ENCODE assay signal across 8 cellular contexts in genomic region chr4:5708829-5709680, GRCh38. TPM values are rescaled to one million over a fixed set of nuclear protein-coding genes. Genes with fewer than 3 reads are reported as not detected.
DNase-seq lines count a peak whose midpoint lies in the region; ATAC-seq and TF ChIP-seq lines count a peak whose summit lies in the region.
"Had no signal": no experiment of that assay in that cellular context is flagged by ENCODE, and none has a peak within 500 bp of the region (broad histone marks: within the 10 kb centered on the region; RNA-seq: fewer than 3 reads in every experiment).

No MANE protein-coding gene starts in this region.

- no peak for ATAC-seq in thoracic aorta (ENCODE audit: insufficient number of reproducible peaks, low FRiP score, low read depth)
- ATAC-seq in GM18861 (IDR thresholded peaks at IDR 0.05; ENCODE audit: unreplicated experiment), result no peak
- no peak for ATAC-seq in HG03342 (IDR thresholded peaks at IDR 0.05; ENCODE audit: unreplicated experiment)

- H3K36me3 ChIP-seq in Karpas-422 (ENCODE audit: insufficient read depth, low read length) (no peaks in the 10 kb centered on the region), thoracic aorta (no peaks in the 10 kb centered on the region)

- H3K79me2 ChIP-seq in Karpas-422 (ENCODE audit: low read length), result no peaks in the 10 kb centered on the region

- H3K4me2 ChIP-seq in Karpas-422 (ENCODE audit: low read depth, low read length, poor library complexity, severe bottlenecking), result peak overlapping the region; percentile 55

- no peaks in the 10 kb centered on the region for H4K20me1 ChIP-seq in Karpas-422 (ENCODE audit: insufficient read depth, low read depth, low read length)

- TF ChIP-seq CTCF in choroid plexus epithelial cell (conservative IDR thresholded peaks at IDR 0.05; ENCODE audit: low read depth, low read length) (no peak), thoracic aorta (IDR thresholded peaks at IDR 0.05) (no peak)

- no peak overlapping the region for H3K9ac ChIP-seq in Karpas-422 (ENCODE audit: low read length)

- H3K9me3 ChIP-seq in Karpas-422 (ENCODE audit: low read length), result no peaks in the 10 kb centered on the region
- no peaks in the 10 kb centered on the region for H3K9me3 ChIP-seq in thoracic aorta

- H3K4me3 ChIP-seq in Karpas-422 (ENCODE audit: low read length), result peak overlapping the region; percentile 61; the same call in 1 of the 2 replicates
- H3K4me3 ChIP-seq in choroid plexus epithelial cell (ENCODE audit: low read depth, low read length), result peak overlapping the region; percentile 74
- peak overlapping the region; percentile 89 for H3K4me3 ChIP-seq in thoracic aorta

- no peak overlapping the region for H2AFZ ChIP-seq in Karpas-422 (ENCODE audit: low read length)

- DNase-seq in Karpas-422 (no peak), choroid plexus epithelial cell (ENCODE audit: low read depth) (no peak), left kidney (ENCODE audit: low read depth, low spot score) (peak; percentile 67), thoracic aorta (ENCODE audit: low spot score) (no peak), pons (ENCODE audit: low spot score) (no peak)
- DNase-seq: cerebellar nuclear complex had no signal

- H3K9me2 ChIP-seq in Karpas-422 (replicated peaks; ENCODE audit: insufficient read depth, low read length), result no peaks in the 10 kb centered on the region

- H3K27ac ChIP-seq in Karpas-422 (ENCODE audit: low read length) (no peak overlapping the region), thoracic aorta (peak overlapping the region; percentile 85 to 94)

- H3K27me3 ChIP-seq in Karpas-422 (ENCODE audit: low read length) (no peaks in the 10 kb centered on the region), thoracic aorta (replicated peaks; ENCODE audit: insufficient read depth) (no peaks in the 10 kb centered on the region)

- H3K4me1 ChIP-seq in Karpas-422 (ENCODE audit: low read length) (peaks cover 8% of the 10 kb centered on the region; the same call in 1 of the 2 replicates), thoracic aorta (ENCODE audit: control insufficient read depth in 1 of 2, low read depth in 2 of 2) (peaks cover 27 to 60% of the 10 kb centered on the region in 2 donors)

RNA-seq across cellular contexts. Expression of gene EVC2, which starts 0.7 kb away (rescaled TPM):
- 0.15 and 0.36 TPM in 2 replicates for total RNA-seq in Karpas-422 (2014; rRNA removed; shearing (Covaris generic); ENCODE audit: low replicate concordance)
- 10 to 100 TPM; 21.4 to 24.2 TPM for total RNA-seq in thoracic aorta

RNA-seq across cellular contexts. Expression of gene EVC, which starts 1.9 kb away (rescaled TPM):
- not detected in 2 replicates for total RNA-seq in Karpas-422 (2014; rRNA removed; shearing (Covaris generic); ENCODE audit: low replicate concordance)
- total RNA-seq in thoracic aorta, result 10 to 100 TPM; 65.1 to 88.5 TPM

Comparison
In these comparisons a context has a peak if more than half of its experiments do, and no peak if none do; other contexts are left out.
1. RNA of gene EVC2, which starts 0.7 kb away (total RNA-seq): 21.4 to 24.2 TPM in thoracic aorta; 0.15 to 0.36 TPM in Karpas-422; every median in the first group is over 10 times any median in the second.
2. RNA of gene EVC, which starts 1.9 kb away (total RNA-seq): 65.1 to 88.5 TPM in thoracic aorta; not detected in Karpas-422; every median in the first group is over 10 times any median in the second.
3. Peak in every context shown above with its lines, with median percentiles within 50 percentile points of each other: H3K4me3 ChIP-seq.